Comparison of ENCODE assay signal across 5 cellular contexts in the genomic region with DNA sequence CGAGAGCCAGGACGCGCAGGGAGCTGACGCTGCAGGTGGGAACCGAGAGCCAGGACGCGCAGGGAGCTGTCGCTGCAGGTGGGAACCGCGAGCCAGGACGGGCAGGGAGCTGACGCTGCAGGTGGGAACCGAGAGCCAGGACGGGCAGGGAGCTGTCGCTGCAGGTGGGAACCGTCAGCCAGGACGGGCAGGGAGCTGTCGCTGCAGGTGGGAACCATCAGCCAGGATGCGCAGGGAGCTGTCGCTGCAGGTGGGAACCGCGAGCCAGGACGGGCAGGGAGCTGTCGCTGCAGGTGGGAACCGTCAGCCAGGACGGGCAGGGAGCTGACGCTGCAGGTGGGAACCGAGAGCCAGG. TPM values are rescaled to one million over a fixed set of nuclear protein-coding genes. Genes with fewer than 3 reads are reported as not detected.
"Had no signal": no experiment of that assay in that cellular context is flagged by ENCODE, and none has a peak within 500 bp of the region (broad histone marks: within the 10 kb centered on the region; RNA-seq: fewer than 3 reads in every experiment).

No MANE protein-coding gene starts in this region.

RNA-seq across cellular contexts. Expression of gene PLD4, which starts 19.1 kb away (rescaled TPM):
- total RNA-seq: HepG2, HT-29, IMR-90 had no signal
- polyA plus RNA-seq: HepG2, K562 had no signal

RNA-seq across cellular contexts. Expression of gene CEP170B, which starts 40.5 kb away (rescaled TPM):
- polyA plus RNA-seq: IgD-negative memory B cell had no signal
